Comparison of ENCODE assay signal across 1 cellular context in genomic region chr7:64314493-64315020, GRCh38.
TF ChIP-seq lines count a peak whose summit lies in the region.

No MANE protein-coding gene starts in this region.

TF ChIP-seq in GM12878, 131 proteins besides CTCF, POLR2A, EP300 and RAD21 (continued from another document):
- TF ChIP-seq E2F8 (IDR thresholded peaks at IDR 0.05; ENCODE audit: low read depth, partially characterized antibody): no peak
- TF ChIP-seq ZNF217 (IDR thresholded peaks at IDR 0.05): 0 out of 2 replicates have a peak, but pooled peaks have one; percentile 26
